Comparison of ENCODE assay signal across 9 cellular contexts in genomic region chr11:108733479-108734116, GRCh38.
DNase-seq lines count a peak whose midpoint lies in the region; ATAC-seq and TF ChIP-seq lines count a peak whose summit lies in the region.
"Had no signal": no experiment of that assay in that cellular context is flagged by ENCODE, and none has a peak within 500 bp of the region (broad histone marks: within the 10 kb centered on the region; RNA-seq: fewer than 3 reads in every experiment).

No MANE protein-coding gene starts in this region.

- dilution Hi-C loops in IMR-90 (cut with HindIII; ENCODE audit: low sequenced_read_pairs, unreplicated experiment), result no loop called here

- H3K56ac ChIP-seq in IMR-90 (ENCODE audit: extremely low read depth, insufficient read depth, low read length), result no peak overlapping the region

- no peak overlapping the region for H3K23ac ChIP-seq in IMR-90 (ENCODE audit: low read depth, low read length)

- no peak overlapping the region for H3K4me2 ChIP-seq in IMR-90 (ENCODE audit: low read depth, low read length)

- H3K4me3 Mint-ChIP-seq in natural killer cell treated with Interleukin-12 subunit alpha and Interleukin-12 subunit beta and Interleukin-15 and Interleukin-18, amount 100 ng/mL, for 72 hours, result peak overlapping the region; percentile 61
- no peak overlapping the region for H3K4me3 Mint-ChIP-seq in glutamatergic neuron (ENCODE audit: unreplicated experiment)

- H4K91ac ChIP-seq in IMR-90 (ENCODE audit: insufficient read depth, low read depth, low read length), result no peak overlapping the region

- H4K8ac ChIP-seq in IMR-90 (ENCODE audit: low read depth in 2 of 2, low read length in 2 of 2), result peak overlapping the region in 1 of 2 experiments; percentile 20; a peak in 1 of 4 replicates

- no peaks in the 10 kb centered on the region for H3K9me3 ChIP-seq in IMR-90 (ENCODE audit: control insufficient read depth, insufficient read depth, low read length)

- 0 out of 2 replicates have a peak overlapping the region, but pooled peaks have one; percentile 33 for H3K14ac ChIP-seq in IMR-90 (replicated peaks; ENCODE audit: low read depth, low read length)

- POLR2A ChIA-PET in IMR-90 (lab: Charles Lee; ENCODE audit: unreplicated experiment), result interaction anchor here (0.6 kb wide), 1 partner anchor 24 kb away, joined by 4 read pairs; no protein-coding TSS in a partner anchor

- H3K4ac ChIP-seq in IMR-90 (ENCODE audit: low read depth, low read length), result no peak overlapping the region

- H3K27me3 Mint-ChIP-seq in natural killer cell treated with Interleukin-12 subunit alpha and Interleukin-12 subunit beta and Interleukin-15 and Interleukin-18, amount 100 ng/mL, for 72 hours, result no peaks in the 10 kb centered on the region
- peaks cover 2% of the 10 kb centered on the region for H3K27me3 Mint-ChIP-seq in glutamatergic neuron (ENCODE audit: unreplicated experiment)

- peaks cover 2% of the 10 kb centered on the region; the same call in 1 of the 2 replicates for H3K9me1 ChIP-seq in IMR-90 (ENCODE audit: insufficient read depth, low read length)

- intact Hi-C loops in IMR-90 (cut with micrococcal nuclease), result no loop called here

- ATAC-seq in GM18505 (IDR thresholded peaks at IDR 0.05; ENCODE audit: unreplicated experiment) (peak; percentile 92), GM21576 (IDR thresholded peaks at IDR 0.05; ENCODE audit: unreplicated experiment) (peak; percentile 89), IMR-90 (ENCODE audit: low read depth) (0 out of 2 replicates have a peak, but pooled peaks have one; percentile 32)
- ATAC-seq in natural killer cell treated with Interleukin-12 subunit alpha and Interleukin-12 subunit beta and Interleukin-15 and Interleukin-18, amount 100 ng/mL, for 72 hours, result peak; percentile 83 to 96

- H3K36me3 ChIP-seq in IMR-90 (ENCODE audit: control insufficient read depth, insufficient read depth, low read length), result no peaks in the 10 kb centered on the region

- CTCF ChIA-PET in IMR-90 (lab: Yijun Ruan, JAX), result interaction anchor here (1.7 kb wide), 1 partner anchor 25 kb away, joined by 4 read pairs; no protein-coding TSS in a partner anchor

- TF ChIP-seq CTCF in IMR-90 (conservative IDR thresholded peaks at IDR 0.05; ENCODE audit: low read depth, low read length) (no peak), glutamatergic neuron (IDR thresholded peaks at IDR 0.05; ENCODE audit: partially characterized antibody, unreplicated experiment) (no peak)

- peaks cover 5% of the 10 kb centered on the region; the same call in 1 of the 2 replicates for H3K4me1 ChIP-seq in IMR-90 (ENCODE audit: control insufficient read depth, insufficient read depth, low read length)

- TF ChIP-seq POLR2A in GM18505 (IDR thresholded peaks at IDR 0.05; ENCODE audit: borderline replicate concordance, extremely low read depth, insufficient read depth, insufficient read length) (no peak), IMR-90 (IDR thresholded peaks at IDR 0.05; ENCODE audit: low read depth, low read length) (no peak)

- H3K36me3 Mint-ChIP-seq in natural killer cell treated with Interleukin-12 subunit alpha and Interleukin-12 subunit beta and Interleukin-15 and Interleukin-18, amount 100 ng/mL, for 72 hours, result peaks cover 12% of the 10 kb centered on the region
- no peaks in the 10 kb centered on the region for H3K36me3 Mint-ChIP-seq in glutamatergic neuron (ENCODE audit: unreplicated experiment)

- no peak overlapping the region for H2BK120ac ChIP-seq in IMR-90 (ENCODE audit: low read depth, low read length)

- peak overlapping the region; percentile 25; the same call in 1 of the 2 replicates for H3K18ac ChIP-seq in IMR-90 (ENCODE audit: low read depth, low read length)

- no peak overlapping the region for H2AK9ac ChIP-seq in IMR-90 (replicated peaks; ENCODE audit: low read depth, low read length, poor library complexity)

- TF ChIP-seq RAD21 in IMR-90 (IDR thresholded peaks at IDR 0.05; ENCODE audit: low read length), result no peak

- no peak overlapping the region for H2BK15ac ChIP-seq in IMR-90 (ENCODE audit: low read depth, low read length)

- no peaks in the 10 kb centered on the region for H3K9me3 Mint-ChIP-seq in natural killer cell treated with Interleukin-12 subunit alpha and Interleukin-12 subunit beta and Interleukin-15 and Interleukin-18, amount 100 ng/mL, for 72 hours
- H3K9me3 Mint-ChIP-seq in glutamatergic neuron (ENCODE audit: unreplicated experiment), result peaks cover 2% of the 10 kb centered on the region

- H3K79me1 ChIP-seq in IMR-90 (ENCODE audit: low read depth in 1 of 2, low read length in 2 of 2), result peaks cover 31 to 42% of the 10 kb centered on the region in 2 experiments

- H3K27ac Mint-ChIP-seq in natural killer cell treated with Interleukin-12 subunit alpha and Interleukin-12 subunit beta and Interleukin-15 and Interleukin-18, amount 100 ng/mL, for 72 hours, result peak overlapping the region; percentile 7 to 76
- no peak overlapping the region for H3K27ac Mint-ChIP-seq in glutamatergic neuron (ENCODE audit: unreplicated experiment)

- BruUV-seq in IMR-90 (replicated peaks; lab: Mats Ljungman, UMichigan), result no TSS peak

- DNase-seq in IMR-90, result peak; percentile 62
- DNase-seq in activated T-helper 9 cell treated with anti-CD3 and anti-CD28 coated beads, Interleukin-2, amount 50 U/mL, for 16 hours (ENCODE audit: low read depth), result peak; percentile 2
- DNase-seq in natural killer cell treated with Interleukin-12 subunit alpha and Interleukin-12 subunit beta and Interleukin-15 and Interleukin-18, amount 100 ng/mL, for 72 hours (ENCODE audit: low spot score), result peak; percentile 58
- DNase-seq in glutamatergic neuron, result no peak
- DNase-seq in NCI-H2196 (lab: John Stamatoyannopoulos, UW; ENCODE audit: unreplicated experiment), result no peak
- DNase-seq in 8988T, result no peak
- DNase-seq: right cardiac atrium had no signal

- H3K4me3 ChIP-seq in IMR-90 (ENCODE audit: insufficient read depth, low read depth, low read length), result no peak overlapping the region

- H2BK5ac ChIP-seq in IMR-90 (ENCODE audit: low read depth, low read length, poor library complexity, severe bottlenecking), result no peak overlapping the region

- no peaks in the 10 kb centered on the region for H4K20me1 ChIP-seq in IMR-90 (ENCODE audit: insufficient read depth, low read length)

- in situ Hi-C loops in IMR-90 (cut with MboI; ENCODE audit: low sequenced_read_pairs), result no loop called here

- no peak overlapping the region for H2AFZ ChIP-seq in IMR-90 (replicated peaks; ENCODE audit: low read length, poor library complexity)

- peak overlapping the region; percentile 43; the same call in 1 of the 2 replicates for H4K5ac ChIP-seq in IMR-90 (ENCODE audit: low read depth, low read length)

- no peak overlapping the region for H2AK5ac ChIP-seq in IMR-90 (ENCODE audit: low read depth, low read length)

- H3K9ac ChIP-seq in IMR-90 (ENCODE audit: low read depth, low read length), result no peak overlapping the region

- H2BK20ac ChIP-seq in IMR-90 (ENCODE audit: low read depth, low read length), result no peak overlapping the region

- no peaks in the 10 kb centered on the region for H3K27me3 ChIP-seq in IMR-90 (ENCODE audit: control insufficient read depth, insufficient read depth, low read length)

- 100% methylated on average over 3 of the region's 6 CpGs; no CpG with 5 or more reads in 1 of the 2 experiments for WGBS in IMR-90 (ENCODE audit: extremely low coverage in 2 of 2, insufficient read length in 1 of 2), 2 experiments

- H3K4me1 Mint-ChIP-seq in natural killer cell treated with Interleukin-12 subunit alpha and Interleukin-12 subunit beta and Interleukin-15 and Interleukin-18, amount 100 ng/mL, for 72 hours (ENCODE audit: low read depth in 2 of 2), result peaks cover 26 to 47% of the 10 kb centered on the region in 2 donors
- peaks cover 3% of the 10 kb centered on the region for H3K4me1 Mint-ChIP-seq in glutamatergic neuron (ENCODE audit: low read depth, unreplicated experiment)

- H3K27ac ChIP-seq in IMR-90 (ENCODE audit: insufficient read depth, low read length), result no peak overlapping the region

TF ChIP-seq in IMR-90, 13 proteins besides CTCF, POLR2A, EP300 and RAD21:
- TF ChIP-seq RCOR1 (IDR thresholded peaks at IDR 0.05; ENCODE audit: insufficient replicate concordance, low read length), result no peak
- no peak for TF ChIP-seq CEBPB (IDR thresholded peaks at IDR 0.05; ENCODE audit: low read depth, low read length)
- no peak for TF ChIP-seq BHLHE40 (IDR thresholded peaks at IDR 0.05; ENCODE audit: low read depth, low read length)
- TF ChIP-seq MAFK (IDR thresholded peaks at IDR 0.05; ENCODE audit: low read depth, low read length), result no peak
- TF ChIP-seq USF2 (IDR thresholded peaks at IDR 0.05; ENCODE audit: low read depth, low read length), result no peak
- no peak for TF ChIP-seq MAZ (IDR thresholded peaks at IDR 0.05; ENCODE audit: borderline replicate concordance, low read depth, low read length)

Comparison
In these comparisons a context has a peak if more than half of its experiments do, and no peak if none do; other contexts are left out.
1. ATAC-seq: peak in every context shown above with its lines; median percentile 92 in GM18505; 90 in natural killer cell treated with Interleukin-12 subunit alpha and Interleukin-12 subunit beta and Interleukin-15 and Interleukin-18, amount 100 ng/mL, for 72 hours; 89 in GM21576; 32 in IMR-90.
2. DNase-seq: peak in IMR-90 (single experiment), activated T-helper 9 cell treated with anti-CD3 and anti-CD28 coated beads, Interleukin-2, amount 50 U/mL, for 16 hours (single experiment) and natural killer cell treated with Interleukin-12 subunit alpha and Interleukin-12 subunit beta and Interleukin-15 and Interleukin-18, amount 100 ng/mL, for 72 hours (single experiment); none in glutamatergic neuron (single experiment), NCI-H2196 (single experiment) and 8988T (single experiment).